28 cellular contexts compared by ENCODE assay signal in genomic region chr22:42764895-42765363, GRCh38. TPM values are rescaled to one million over a fixed set of nuclear protein-coding genes. Genes with fewer than 3 reads are reported as not detected.
A peak's percentile ranks its signal among the peaks of the same experiment; 100 is the strongest.
DNase-seq lines count a peak whose midpoint lies in the region; ATAC-seq, FAIRE-seq and TF ChIP-seq lines count a peak whose summit lies in the region.
"Had no signal": no experiment of that assay in that cellular context is flagged by ENCODE, and none has a peak within 500 bp of the region (broad histone marks: within the 10 kb centered on the region; RNA-seq: fewer than 3 reads in every experiment).

No MANE protein-coding gene starts in this region.

- no peak overlapping the region for H3K9ac ChIP-seq in BLaER1 treated with 17β-estradiol and CSF1 and Interleukin-3, amounts not matched to agents 10 nM and 100 nM
- H3K9ac ChIP-seq in SU-DHL-6 (ENCODE audit: low read length) (peak overlapping the region; percentile 13; the same call in 1 of the 2 replicates), mesenchymal stem cell (ENCODE audit: low read length) (no peak overlapping the region)
- H3K9ac ChIP-seq: SK-N-SH had no signal

- no peak overlapping the region for H2AK5ac ChIP-seq in mesenchymal stem cell (ENCODE audit: low read length, severe bottlenecking)

- intact Hi-C loops in cardiac septum (cut with DNase I) (no loop called here), breast epithelium (cut with DNase I; ENCODE audit: low total_unique reads) (no loop called here)

- H3K9me2 ChIP-seq in SU-DHL-6 (replicated peaks; ENCODE audit: insufficient read depth, low read length) = no peaks in the 10 kb centered on the region
- H3K9me2 ChIP-seq: SK-N-SH had no signal

- H3K27ac ChIP-seq in BLaER1 treated with 17β-estradiol and CSF1 and Interleukin-3, amounts not matched to agents 10 nM and 100 nM = no peak overlapping the region
- peak overlapping the region; percentile 54 for H3K27ac ChIP-seq in SU-DHL-6 (ENCODE audit: low read depth, low read length)
- no peak overlapping the region for H3K27ac ChIP-seq in mesenchymal stem cell (ENCODE audit: low read length, poor library complexity, severe bottlenecking)
- no peak overlapping the region for H3K27ac ChIP-seq in breast epithelium
- H3K27ac ChIP-seq: ovary, skin epidermis, transverse colon had no signal

- no peaks in the 10 kb centered on the region for H3K36me3 ChIP-seq in BLaER1 treated with 17β-estradiol and CSF1 and Interleukin-3, amounts not matched to agents 10 nM and 100 nM
- no peaks in the 10 kb centered on the region for H3K36me3 ChIP-seq in SU-DHL-6 (ENCODE audit: low read length)
- H3K36me3 ChIP-seq in mesenchymal stem cell (ENCODE audit: control insufficient read depth in 1 of 2, insufficient read depth in 2 of 2, low read depth in 1 of 2, low read length in 2 of 2) = no peaks in the 10 kb centered on the region
- H3K36me3 ChIP-seq in breast epithelium = no peaks in the 10 kb centered on the region
- H3K36me3 ChIP-seq: ovary, transverse colon had no signal

- H3K27me3 ChIP-seq in BLaER1 treated with 17β-estradiol and CSF1 and Interleukin-3, amounts not matched to agents 10 nM and 100 nM = peaks cover 0 to 17% (median 0%) of the 10 kb centered on the region in 11 experiments; a peak in 5 of 22 replicates
- H3K27me3 ChIP-seq in SU-DHL-6 (ENCODE audit: low read length) (no peaks in the 10 kb centered on the region), mesenchymal stem cell (ENCODE audit: control insufficient read depth in 1 of 2, insufficient read depth in 1 of 2, low read length in 2 of 2) (no peaks in the 10 kb centered on the region), breast epithelium (no peaks in the 10 kb centered on the region)
- H3K27me3 ChIP-seq: ovary, transverse colon had no signal

- no peak overlapping the region for H3K4ac ChIP-seq in mesenchymal stem cell (ENCODE audit: low read depth in 1 of 2, low read length in 2 of 2)

- 85% methylated on average over 11 of the region's 11 CpGs for WGBS in mesenchymal stem cell

- H3K4me1 ChIP-seq in BLaER1 treated with 17β-estradiol and CSF1 and Interleukin-3, amounts not matched to agents 10 nM and 100 nM = peaks cover 18 to 49% (median 40%) of the 10 kb centered on the region in 10 experiments
- peaks cover 18% of the 10 kb centered on the region for H3K4me1 ChIP-seq in mesenchymal stem cell (ENCODE audit: control insufficient read depth, insufficient read depth, low read depth, low read length)
- no peaks in the 10 kb centered on the region for H3K4me1 ChIP-seq in breast epithelium

- peak overlapping the region in 6 of 11 experiments; percentile 4 to 38 (median 17); a peak in 5 of 22 replicates for H3K4me2 ChIP-seq in BLaER1 treated with 17β-estradiol and CSF1 and Interleukin-3, amounts not matched to agents 10 nM and 100 nM
- H3K4me2 ChIP-seq in SU-DHL-6 (ENCODE audit: low read depth, low read length, poor library complexity, severe bottlenecking) (peak overlapping the region; percentile 8), mesenchymal stem cell (ENCODE audit: low read length, poor library complexity, severe bottlenecking) (no peak overlapping the region)
- H3K4me2 ChIP-seq: A549, SK-N-SH had no signal

- H2BK120ac ChIP-seq in mesenchymal stem cell (ENCODE audit: low read depth, low read length) = no peak overlapping the region

- no peaks in the 10 kb centered on the region for H3K79me2 ChIP-seq in SU-DHL-6 (ENCODE audit: insufficient read depth, low read length)

- ATAC-seq in HG02642 (IDR thresholded peaks at IDR 0.05; ENCODE audit: poor library complexity, unreplicated experiment) = no peak
- no peak for ATAC-seq in GM21390 (IDR thresholded peaks at IDR 0.05; ENCODE audit: unreplicated experiment)
- ATAC-seq: natural killer cell had no signal

- H2BK12ac ChIP-seq in mesenchymal stem cell (ENCODE audit: low read length in 2 of 2) = no peak overlapping the region

- no peak for TF ChIP-seq POLR2A in breast epithelium (IDR thresholded peaks at IDR 0.05)

- no peak overlapping the region for H3K23ac ChIP-seq in mesenchymal stem cell (ENCODE audit: low read length in 2 of 2)

- no peak overlapping the region for H3K18ac ChIP-seq in mesenchymal stem cell (ENCODE audit: low read depth in 1 of 2, low read length in 2 of 2)

- H2BK15ac ChIP-seq in mesenchymal stem cell (ENCODE audit: low read depth, poor library complexity, severe bottlenecking) = peak overlapping the region; percentile 30

- H2AFZ ChIP-seq in SU-DHL-6 (ENCODE audit: low read depth, low read length, severe bottlenecking) (no peak overlapping the region), mesenchymal stem cell (ENCODE audit: low read depth, low read length) (no peak overlapping the region)

- H2BK5ac ChIP-seq in mesenchymal stem cell (ENCODE audit: low read depth, low read length, poor library complexity, severe bottlenecking) = no peak overlapping the region

- H4K20me1 ChIP-seq in BLaER1 treated with 17β-estradiol and CSF1 and Interleukin-3, amounts not matched to agents 10 nM and 100 nM = peaks cover 0 to 29% (median 0%) of the 10 kb centered on the region in 11 experiments; a peak in 5 of 22 replicates
- no peaks in the 10 kb centered on the region for H4K20me1 ChIP-seq in SU-DHL-6 (ENCODE audit: low read depth, low read length)

- H3K4me3 ChIP-seq in BLaER1 treated with 17β-estradiol and CSF1 and Interleukin-3, amounts not matched to agents 10 nM and 100 nM = no peak overlapping the region
- H3K4me3 ChIP-seq in SU-DHL-6 (ENCODE audit: insufficient read depth, low read length, poor library complexity, severe bottlenecking) = no peak overlapping the region
- H3K4me3 ChIP-seq in mesenchymal stem cell (ENCODE audit: insufficient read depth in 1 of 2, low read depth in 1 of 2, low read length in 2 of 2) = no peak overlapping the region
- H3K4me3 ChIP-seq in breast epithelium = no peak overlapping the region
- H3K4me3 ChIP-seq: A549, ovary, skin epidermis, transverse colon had no signal

- no peak overlapping the region for H4K8ac ChIP-seq in mesenchymal stem cell (ENCODE audit: low read length)

- H3F3A ChIP-seq in SU-DHL-6 (ENCODE audit: insufficient read depth) = peaks cover 12% of the 10 kb centered on the region

- DNase-seq in GM18507 (ENCODE audit: extremely low spot score, insufficient read length, low read depth) (no peak), mesenchymal stem cell (no peak), cardiac septum (ENCODE audit: low spot score) (no peak), breast epithelium (ENCODE audit: low spot score in 2 of 2) (no peak)
- DNase-seq: activated gamma-delta T cell treated with Interleukin-2 at 50 U/mL for 16 hours, activated T-cell treated with anti-CD3 and anti-CD28 coated beads for 4 hours, cerebellar nuclear complex, DMS153, HCEC 1CT, islet precursor cell, Karpas-422, natural killer cell, NCI-H146, NCI-H2107, NCI-H446 treated with DMSO at 0.1 percent for 48 hours, NCI-H82, ovary, SK-N-SH, T-helper 2 cell, transverse colon had no signal

- H3K14ac ChIP-seq in mesenchymal stem cell (ENCODE audit: low read length in 2 of 2) = no peak overlapping the region

- H4K91ac ChIP-seq in mesenchymal stem cell (ENCODE audit: low read length) = no peak overlapping the region

- TF ChIP-seq CTCF in SU-DHL-6 (IDR thresholded peaks at IDR 0.05; ENCODE audit: insufficient read depth, low read length, poor library complexity, severe bottlenecking) (no peak), breast epithelium (IDR thresholded peaks at IDR 0.05) (no peak)

- peak; percentile 72 for FAIRE-seq in GM18507 (lab: Jason Lieb, UNC)
- FAIRE-seq: A549, endothelial cell of umbilical vein, HTR-8/SVneo had no signal

- H3K9me3 ChIP-seq in BLaER1 treated with 17β-estradiol and CSF1 and Interleukin-3, amounts not matched to agents 10 nM and 100 nM (replicated peaks in 1 of 11) = no peaks in the 10 kb centered on the region
- H3K9me3 ChIP-seq in SU-DHL-6 (ENCODE audit: insufficient read depth, low read length) = no peaks in the 10 kb centered on the region
- no peaks in the 10 kb centered on the region for H3K9me3 ChIP-seq in mesenchymal stem cell (ENCODE audit: control insufficient read depth, low read length)
- no peaks in the 10 kb centered on the region for H3K9me3 ChIP-seq in breast epithelium
- H3K9me3 ChIP-seq: A549, ovary, SK-N-SH, transverse colon had no signal

- H3K79me1 ChIP-seq in mesenchymal stem cell (replicated peaks; ENCODE audit: low read length, poor library complexity, severe bottlenecking) = no peaks in the 10 kb centered on the region

RNA-seq across cellular contexts. Expression of gene A4GALT, which starts 44.3 kb away (rescaled TPM):
- 10.1 TPM for polyA plus RNA-seq in mesenchymal stem cell (2013, experiment 1 of 2)
- 9.6 TPM for polyA plus RNA-seq in mesenchymal stem cell (2013, experiment 2 of 2)
- total RNA-seq in cardiac septum = 97.7 TPM
- total RNA-seq in breast epithelium = 10 to 100 TPM in 2 of 3 donors, 1 to 10 TPM in 1; 6.6 to 32.8 (median 22.9) TPM
